8 cellular contexts compared by ENCODE assay signal in the genomic region with DNA sequence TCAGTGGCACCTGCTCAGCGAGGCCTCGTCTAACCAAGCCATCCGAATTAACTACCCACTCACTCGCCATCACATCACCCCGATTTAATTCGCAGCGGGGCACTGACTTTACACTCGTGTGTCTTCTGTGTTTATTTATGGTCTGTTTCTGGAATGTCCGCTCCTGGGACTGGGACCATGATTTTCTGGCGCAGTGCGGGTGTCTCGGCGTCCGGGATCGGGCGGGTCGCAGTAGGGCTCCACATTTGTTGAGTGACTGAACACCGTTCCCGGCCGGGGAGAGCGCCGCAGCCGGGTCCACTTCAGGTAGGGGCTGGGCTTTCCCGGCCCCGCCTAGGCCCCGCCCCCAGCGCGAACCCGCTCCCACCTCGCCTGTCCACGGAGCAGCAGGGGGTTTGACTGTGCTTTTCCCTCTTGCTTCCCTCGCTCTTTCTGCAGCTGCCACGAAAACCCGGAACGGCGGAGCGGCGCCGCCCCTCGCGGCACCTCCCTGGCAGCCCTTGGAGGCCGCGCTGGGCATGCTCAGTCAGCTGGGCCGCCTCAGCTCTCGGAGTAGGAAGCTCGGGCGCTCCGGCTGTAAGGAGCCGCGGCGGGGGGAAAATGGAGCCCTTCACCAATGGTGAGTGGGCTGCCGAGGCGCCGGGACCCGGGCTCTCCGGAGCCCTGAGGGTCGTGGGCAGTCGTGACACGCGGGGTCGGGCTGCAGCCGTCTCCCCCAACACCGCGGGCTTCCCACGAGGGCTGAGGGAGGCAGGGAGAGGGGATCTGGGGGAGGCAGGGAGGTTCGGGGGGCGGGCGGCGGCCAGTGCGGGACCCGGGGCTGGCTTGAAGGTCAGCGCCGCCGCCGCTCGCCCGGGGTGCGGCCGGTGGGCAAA. TPM values are rescaled to one million over a fixed set of nuclear protein-coding genes. Genes with fewer than 3 reads are reported as not detected.
A peak's percentile ranks its signal among the peaks of the same experiment; 100 is the strongest.
DNase-seq lines count a peak whose midpoint lies in the region; ATAC-seq and TF ChIP-seq lines count a peak whose summit lies in the region.

A gene (plus strand): TSS at position 525 of the 875 bp plus-strand sequence. CDS start 76 bp downstream, at position 601.

- no peak for TF ChIP-seq CTCF in OCI-LY7 (conservative IDR thresholded peaks at IDR 0.05; ENCODE audit: low read length)

- H3K36me3 ChIP-seq in OCI-LY7 (ENCODE audit: insufficient read depth, low read length): peaks cover 30% of the 10 kb centered on the region

- peak within 1 kb of the TSS; percentile 76 for H2AFZ ChIP-seq in OCI-LY7 (ENCODE audit: low read length)

- H3K9me3 ChIP-seq in OCI-LY7 (ENCODE audit: low read length) (no peaks in the 10 kb centered on the region), mononuclear cell (ENCODE audit: low read depth, low read length) (no peaks in the 10 kb centered on the region)

- peak; percentile 90 for DNase-seq in D341Med (ENCODE audit: low spot score)
- DNase-seq in HuH-7.5 (ENCODE audit: low spot score): peak; percentile 75
- peak; percentile 96 for DNase-seq in OCI-LY7 (ENCODE audit: low spot score)
- DNase-seq in activated T-cell treated with anti-CD3 and anti-CD28 coated beads for 24 hours (ENCODE audit: low read depth): peak; percentile 91
- DNase-seq in epidermal melanocyte (ENCODE audit: insufficient read length, low spot score): peak; percentile 61
- peak; percentile 79 to 90 for DNase-seq in stimulated activated CD8-positive, alpha-beta memory T cell treated with anti-CD3 and anti-CD28 coated beads, Interleukin-4, amount 100 ng/mL, for 1 hour (ENCODE audit: low read depth in 2 of 2, low spot score in 1 of 2)

- H3K79me2 ChIP-seq in OCI-LY7 (ENCODE audit: insufficient read depth, low read depth, low read length): peaks cover 76% of the 10 kb centered on the region

- peak; percentile 32 for ATAC-seq in GM21526 (IDR thresholded peaks at IDR 0.05; ENCODE audit: low FRiP score, unreplicated experiment)

- H3K4me1 ChIP-seq in OCI-LY7 (ENCODE audit: insufficient read depth, low read length, poor library complexity, severe bottlenecking): peaks cover 49% of the 10 kb centered on the region
- peaks cover 55% of the 10 kb centered on the region for H3K4me1 ChIP-seq in mononuclear cell (ENCODE audit: insufficient read depth, low read length)

- H3K4me3 ChIP-seq in OCI-LY7 (ENCODE audit: low read depth, low read length, poor library complexity, severe bottlenecking): peak within 1 kb of the TSS; percentile 87
- H3K4me3 ChIP-seq in mononuclear cell (ENCODE audit: low read length): peak within 1 kb of the TSS; percentile 79

- H3K27me3 ChIP-seq in mononuclear cell (ENCODE audit: insufficient read depth, low read length): no peaks in the 10 kb centered on the region

- POLR2A ChIA-PET in OCI-LY7 (lab: Charles Lee): interaction anchor here (0.7 to 3.2 kb wide), 11 partner anchors 23 to 647 kb away, joined by 3 to 38 read pairs (median 5); no protein-coding TSS in a partner anchor

- H3K9me2 ChIP-seq in OCI-LY7 (ENCODE audit: insufficient read depth, low read length): no peaks in the 10 kb centered on the region

- H3K4me2 ChIP-seq in OCI-LY7 (ENCODE audit: low read length): peak within 1 kb of the TSS; percentile 95

- CTCF ChIA-PET in OCI-LY7 (lab: Charles Lee; ENCODE audit: unreplicated experiment): interaction anchor here (0.6 kb wide), 1 partner anchor 43 kb away, joined by 3 read pairs; no protein-coding TSS in a partner anchor

- intact Hi-C loops in OCI-LY7 (cut with micrococcal nuclease; ENCODE audit: unreplicated experiment): loop anchor here (1.0 to 2.0 kb wide), 8 partner anchors 23 to 1175 kb away; a partner anchor contains a TSS

- BruUV-seq in OCI-LY7 (replicated peaks; lab: Mats Ljungman, UMichigan): no TSS peak

- H4K20me1 ChIP-seq in OCI-LY7 (ENCODE audit: insufficient read depth, low read length): peaks cover 14% of the 10 kb centered on the region; the same call in 1 of the 2 replicates

- H3K27ac ChIP-seq in OCI-LY7 (ENCODE audit: low read depth, low read length, poor library complexity, severe bottlenecking): peak within 1 kb of the TSS; percentile 98

RNA-seq across cellular contexts. Expression of the gene that starts here (rescaled TPM):
- total RNA-seq in OCI-LY7 (2014; rRNA removed; shearing (Covaris generic)): 68.5 and 79.1 TPM in 2 replicates
- total RNA-seq in OCI-LY7 (2022): 116 and 139 TPM in 2 replicates
- total RNA-seq in mononuclear cell: 119 TPM

Comparison
In these comparisons a context has a peak if more than half of its experiments do, and no peak if none do; other contexts are left out.
1. Peak in every context shown above with its lines: DNase-seq, ATAC-seq, H3K4me3 ChIP-seq and H3K27ac ChIP-seq.